Comparison of ENCODE assay signal across 8 cellular contexts in the genomic region with DNA sequence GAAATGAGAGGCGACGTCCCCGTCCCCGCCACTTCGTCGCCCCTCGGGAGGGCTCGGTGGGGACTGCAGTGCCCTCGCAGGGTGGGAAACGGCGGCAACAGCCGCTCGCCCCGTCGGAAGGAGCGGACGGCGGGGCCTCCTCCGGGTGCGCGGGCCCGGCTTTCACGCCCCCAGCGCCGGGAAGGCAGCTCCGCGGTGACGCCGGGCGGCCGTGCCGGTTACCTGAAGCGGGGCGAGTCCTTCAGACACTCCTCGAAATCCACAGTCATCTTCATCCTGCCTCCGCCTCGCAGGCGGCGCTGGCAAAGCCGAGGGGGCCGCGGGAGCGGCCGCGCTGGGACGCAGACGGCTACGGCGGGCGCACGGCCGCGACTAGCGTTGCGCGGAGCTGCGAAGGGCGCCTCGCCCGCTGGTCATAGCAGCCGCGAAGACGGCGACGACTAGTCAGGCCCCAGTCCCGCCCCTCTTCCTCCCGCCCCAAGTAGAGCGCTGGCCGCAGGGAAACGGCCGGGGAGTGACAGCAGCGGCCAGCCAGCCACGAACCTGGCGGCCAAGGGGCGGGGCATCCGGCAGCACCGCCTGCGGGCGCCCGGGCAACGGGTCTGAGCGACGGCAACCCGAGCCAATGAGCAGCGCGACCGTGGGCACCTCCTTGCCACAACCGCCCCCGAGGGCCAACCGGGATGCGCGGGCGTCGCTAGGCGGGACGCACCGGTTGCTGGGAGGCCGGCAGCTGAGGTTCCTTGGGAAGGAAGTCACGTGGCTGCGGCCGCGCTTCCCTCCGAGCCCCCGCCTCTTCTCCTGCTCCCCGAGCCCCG. TPM values are rescaled to one million over a fixed set of nuclear protein-coding genes. Genes with fewer than 3 reads are reported as not detected.
DNase-seq lines count a peak whose midpoint lies in the region; ATAC-seq and TF ChIP-seq lines count a peak whose summit lies in the region.

Gene ACAP2, minus strand, starts transcription at position 448 of the 818 bp plus-strand sequence. Its CDS starts 173 bp downstream, at position 275.

- peak; percentile 4 for TF ChIP-seq CTCF in RWPE2 (IDR thresholded peaks at IDR 0.05; ENCODE audit: poor library complexity, severe bottlenecking)
- no peak for TF ChIP-seq CTCF in fibroblast of mammary gland (conservative IDR thresholded peaks at IDR 0.05; ENCODE audit: control insufficient read depth, insufficient read depth, low read depth, low read length)
- TF ChIP-seq CTCF in natural killer cell (IDR thresholded peaks at IDR 0.05), result no peak

- H3K4me3 ChIP-seq in RWPE2 (ENCODE audit: severe bottlenecking) (peak within 1 kb of the TSS; percentile 84), fibroblast of mammary gland (ENCODE audit: control insufficient read depth, low read depth, low read length) (peak within 1 kb of the TSS; percentile 84)

- DNase-seq in EH (ENCODE audit: low read depth) (peak; percentile 99), H4 (ENCODE audit: low spot score) (peak; percentile 99), LoVo (ENCODE audit: low spot score) (peak; percentile 100), RWPE2 (ENCODE audit: low spot score) (peak; percentile 99), fibroblast of mammary gland (ENCODE audit: low read depth) (peak; percentile 98), natural killer cell (peak; percentile 99)
- DNase-seq in activated T-helper 2 cell treated with anti-CD3 and anti-CD28 coated beads, Interferon-gamma antibody, Interleukin-2, Interleukin-4, amounts not matched to agents 10 μg/mL and 5 μg/mL and 100 μg/mL, durations not matched to agents 14 hours and 24 hours and 36 hours (ENCODE audit: low spot score), result peak; percentile 99
- peak; percentile 98 for DNase-seq in stimulated activated naive CD4-positive, alpha-beta T cell treated with Interleukin-2 at 50 U/mL for 16 hours (lab: John Stamatoyannopoulos, UW)

- no peaks in the 10 kb centered on the region for H3K27me3 ChIP-seq in RWPE2 (ENCODE audit: insufficient read depth, poor library complexity, severe bottlenecking)

- H3K27ac ChIP-seq in RWPE2 (ENCODE audit: poor library complexity, severe bottlenecking), result peak within 1 kb of the TSS; percentile 76

- no peaks in the 10 kb centered on the region for H3K36me3 ChIP-seq in RWPE2 (ENCODE audit: low read depth)

- H3K9me3 Mint-ChIP-seq in activated T-helper 2 cell treated with anti-CD3 and anti-CD28 coated beads, Interferon-gamma antibody, Interleukin-2, Interleukin-4, amounts not matched to agents 10 μg/mL and 5 μg/mL and 100 μg/mL, durations not matched to agents 14 hours and 24 hours and 36 hours, result no peaks in the 10 kb centered on the region
- no peaks in the 10 kb centered on the region for H3K9me3 Mint-ChIP-seq in natural killer cell

- H3K4me3 Mint-ChIP-seq in activated T-helper 2 cell treated with anti-CD3 and anti-CD28 coated beads, Interferon-gamma antibody, Interleukin-2, Interleukin-4, amounts not matched to agents 10 μg/mL and 5 μg/mL and 100 μg/mL, durations not matched to agents 14 hours and 24 hours and 36 hours (ENCODE audit: low read depth), result peak within 1 kb of the TSS; percentile 94
- H3K4me3 Mint-ChIP-seq in natural killer cell, result peak within 1 kb of the TSS; percentile 97

- no peaks in the 10 kb centered on the region for H3K9me3 ChIP-seq in RWPE2 (ENCODE audit: severe bottlenecking)

- ATAC-seq in RWPE2 (ENCODE audit: low read depth) (peak; percentile 91), natural killer cell (peak; percentile 88 to 96 (median 91))

- peak within 1 kb of the TSS; percentile 85 for H3K27ac Mint-ChIP-seq in activated T-helper 2 cell treated with anti-CD3 and anti-CD28 coated beads, Interferon-gamma antibody, Interleukin-2, Interleukin-4, amounts not matched to agents 10 μg/mL and 5 μg/mL and 100 μg/mL, durations not matched to agents 14 hours and 24 hours and 36 hours
- peak within 1 kb of the TSS; percentile 92 to 97 for H3K27ac Mint-ChIP-seq in natural killer cell

- peaks cover 31% of the 10 kb centered on the region for H3K4me1 Mint-ChIP-seq in activated T-helper 2 cell treated with anti-CD3 and anti-CD28 coated beads, Interferon-gamma antibody, Interleukin-2, Interleukin-4, amounts not matched to agents 10 μg/mL and 5 μg/mL and 100 μg/mL, durations not matched to agents 14 hours and 24 hours and 36 hours (ENCODE audit: low read depth)
- peaks cover 37 to 41% of the 10 kb centered on the region in 2 donors for H3K4me1 Mint-ChIP-seq in natural killer cell

- intact Hi-C loops in activated T-helper 2 cell treated with anti-CD3 and anti-CD28 coated beads, Interferon-gamma antibody, Interleukin-2, Interleukin-4, amounts not matched to agents 10 μg/mL and 5 μg/mL and 100 μg/mL, durations not matched to agents 14 hours and 24 hours and 36 hours (cut with micrococcal nuclease), result loop anchor here (1.0 to 5.0 kb wide), 6 partner anchors 26 to 755 kb away; partner anchors contain the start of genes FAM43A, PPP1R2, TNK2 and XXYLT1
- intact Hi-C loops in natural killer cell (cut with micrococcal nuclease), result loop anchor here (1.0 to 5.0 kb wide), 4 partner anchors 45 to 755 kb away; partner anchors contain the start of genes FAM43A and XXYLT1

- peaks cover 8% of the 10 kb centered on the region for H3K36me3 Mint-ChIP-seq in activated T-helper 2 cell treated with anti-CD3 and anti-CD28 coated beads, Interferon-gamma antibody, Interleukin-2, Interleukin-4, amounts not matched to agents 10 μg/mL and 5 μg/mL and 100 μg/mL, durations not matched to agents 14 hours and 24 hours and 36 hours (ENCODE audit: low read depth)
- no peaks in the 10 kb centered on the region for H3K36me3 Mint-ChIP-seq in natural killer cell

- no peaks in the 10 kb centered on the region for H3K27me3 Mint-ChIP-seq in activated T-helper 2 cell treated with anti-CD3 and anti-CD28 coated beads, Interferon-gamma antibody, Interleukin-2, Interleukin-4, amounts not matched to agents 10 μg/mL and 5 μg/mL and 100 μg/mL, durations not matched to agents 14 hours and 24 hours and 36 hours (ENCODE audit: low read depth)
- no peaks in the 10 kb centered on the region for H3K27me3 Mint-ChIP-seq in natural killer cell (ENCODE audit: low read depth in 2 of 2)

- peaks cover 22% of the 10 kb centered on the region for H3K4me1 ChIP-seq in RWPE2 (ENCODE audit: insufficient read depth, poor library complexity, severe bottlenecking)

RNA-seq across cellular contexts. Expression of gene ACAP2, which starts in this region (rescaled TPM):
- 26.1 and 32.4 TPM in 2 replicates for total RNA-seq in H4 (2014; rRNA removed; shearing (Covaris generic))
- 49.8 and 51.5 TPM in 2 replicates for total RNA-seq in activated T-helper 2 cell treated with anti-CD3 and anti-CD28 coated beads, Interferon-gamma antibody, Interleukin-2, Interleukin-4, amounts not matched to agents 10 μg/mL and 5 μg/mL and 100 μg/mL, durations not matched to agents 14 hours and 24 hours and 36 hours
- total RNA-seq in natural killer cell, result 100 to 1,000 TPM; 103 to 132 (median 128) TPM

Comparison
In these comparisons a context has a peak if more than half of its experiments do, and no peak if none do; other contexts are left out.
1. Peak in every context shown above with its lines: DNase-seq, ATAC-seq, H3K4me3 ChIP-seq and H3K27ac ChIP-seq.